18 cellular contexts compared by ENCODE assay signal in genomic region chr13:103803349-103803748, GRCh38.
"Had no signal": no experiment of that assay in that cellular context is flagged by ENCODE, and none has a peak within 500 bp of the region (broad histone marks: within the 10 kb centered on the region; RNA-seq: fewer than 3 reads in every experiment).

No MANE protein-coding gene starts in this region.

- H3K4me3 Mint-ChIP-seq: activated CD4-positive, alpha-beta T cell treated with anti-CD3 and anti-CD28 coated beads, Interleukin-2, amount 10 ng/mL, durations not matched to agents 24 days and 14 days; activated CD8-positive, alpha-beta T cell treated with anti-CD3 and anti-CD28 coated beads for 36 hours; activated naive CD8-positive, alpha-beta T cell treated with anti-CD3 and anti-CD28 coated beads, Interleukin-2, amount 10 ng/mL, durations not matched to agents 7 days and 5 days; activated T-cell treated with anti-CD3 and anti-CD28 coated beads, Interleukin-2, amount 50 U/mL, for 24 hours; effector memory CD8-positive, alpha-beta T cell; nephron progenitor cell had no signal

- ATAC-seq: activated CD8-positive, alpha-beta T cell treated with anti-CD3 and anti-CD28 coated beads for 36 hours; effector memory CD8-positive, alpha-beta T cell; left lobe of liver had no signal

- H3K27me3 Mint-ChIP-seq: activated CD4-positive, alpha-beta T cell treated with anti-CD3 and anti-CD28 coated beads, Interleukin-2, amount 10 ng/mL, durations not matched to agents 24 days and 14 days; activated CD8-positive, alpha-beta T cell treated with anti-CD3 and anti-CD28 coated beads for 36 hours; activated naive CD8-positive, alpha-beta T cell treated with anti-CD3 and anti-CD28 coated beads, Interleukin-2, amount 10 ng/mL, durations not matched to agents 7 days and 5 days; activated T-cell treated with anti-CD3 and anti-CD28 coated beads, Interleukin-2, amount 50 U/mL, for 24 hours; effector memory CD8-positive, alpha-beta T cell had no signal

- DNase-seq: activated CD4-positive, alpha-beta T cell treated with anti-CD3 and anti-CD28 coated beads, Interleukin-2, amount 10 ng/mL, durations not matched to agents 24 days and 14 days; activated CD8-positive, alpha-beta T cell treated with anti-CD3 and anti-CD28 coated beads for 36 hours; activated naive CD4-positive, alpha-beta T cell treated with Interleukin-2 at 50 U/mL for 16 hours; activated naive CD8-positive, alpha-beta T cell treated with anti-CD3 and anti-CD28 coated beads, Interleukin-2, amount 10 ng/mL, durations not matched to agents 7 days and 5 days; activated T-cell treated with anti-CD3 and anti-CD28 coated beads, Interleukin-2, amount 50 U/mL, for 24 hours; amygdala; caudate nucleus; effector memory CD8-positive, alpha-beta T cell; foreskin fibroblast; hypothalamus; nephron progenitor cell; stimulated activated CD4-positive, alpha-beta T cell treated with anti-CD3 and anti-CD28 coated beads, Interleukin-12 subunit alpha, Interleukin-12 subunit beta, amount 100 ng/mL, for 4 hours; stimulated activated CD4-positive, alpha-beta T cell treated with anti-CD3 and anti-CD28 coated beads, Interleukin-1b, Interleukin-23, amount 100 ng/mL, for 48 hours; stimulated activated CD8-positive, alpha-beta memory T cell treated with anti-CD3 and anti-CD28 coated beads, Interleukin-4, amount 100 ng/mL, for 48 hours; stimulated activated naive CD4-positive, alpha-beta T cell; T1000 had no signal

- H3K9me3 Mint-ChIP-seq: activated CD8-positive, alpha-beta T cell treated with anti-CD3 and anti-CD28 coated beads for 36 hours; activated naive CD8-positive, alpha-beta T cell treated with anti-CD3 and anti-CD28 coated beads, Interleukin-2, amount 10 ng/mL, durations not matched to agents 7 days and 5 days; activated T-cell treated with anti-CD3 and anti-CD28 coated beads, Interleukin-2, amount 50 U/mL, for 24 hours had no signal

- H3K4me1 Mint-ChIP-seq: activated CD4-positive, alpha-beta T cell treated with anti-CD3 and anti-CD28 coated beads, Interleukin-2, amount 10 ng/mL, durations not matched to agents 24 days and 14 days; activated naive CD8-positive, alpha-beta T cell treated with anti-CD3 and anti-CD28 coated beads, Interleukin-2, amount 10 ng/mL, durations not matched to agents 7 days and 5 days had no signal

- H3K36me3 Mint-ChIP-seq: activated naive CD8-positive, alpha-beta T cell treated with anti-CD3 and anti-CD28 coated beads, Interleukin-2, amount 10 ng/mL, durations not matched to agents 7 days and 5 days had no signal

- H3K27ac Mint-ChIP-seq: activated CD4-positive, alpha-beta T cell treated with anti-CD3 and anti-CD28 coated beads, Interleukin-2, amount 10 ng/mL, durations not matched to agents 24 days and 14 days; activated CD8-positive, alpha-beta T cell treated with anti-CD3 and anti-CD28 coated beads for 36 hours; activated naive CD8-positive, alpha-beta T cell treated with anti-CD3 and anti-CD28 coated beads, Interleukin-2, amount 10 ng/mL, durations not matched to agents 7 days and 5 days; activated T-cell treated with anti-CD3 and anti-CD28 coated beads, Interleukin-2, amount 50 U/mL, for 24 hours; activated T-helper 2 cell treated with anti-CD3 and anti-CD28 coated beads, Interferon-gamma antibody, Interleukin-2, Interleukin-4, amounts not matched to agents 10 μg/mL and 5 μg/mL and 100 μg/mL, durations not matched to agents 14 hours and 24 hours and 36 hours; effector memory CD8-positive, alpha-beta T cell; nephron progenitor cell had no signal
